Comparison of ENCODE assay signal across 1 cellular context in genomic region chr16:1645914-1646525, GRCh38.
TF ChIP-seq lines count a peak whose summit lies in the region.

No MANE protein-coding gene starts in this region.

TF ChIP-seq in HepG2, 621 proteins besides CTCF, POLR2A, EP300 and RAD21:
- TF ChIP-seq RFXANK (CRISPR knock-in tag; IDR thresholded peaks at IDR 0.05), result no peak
- TF ChIP-seq MIXL1 (CRISPR knock-in tag; IDR thresholded peaks at IDR 0.05), result no peak
- TF ChIP-seq ZSCAN22 (CRISPR knock-in tag; IDR thresholded peaks at IDR 0.05), result no peak
- TF ChIP-seq, protein P1, sequence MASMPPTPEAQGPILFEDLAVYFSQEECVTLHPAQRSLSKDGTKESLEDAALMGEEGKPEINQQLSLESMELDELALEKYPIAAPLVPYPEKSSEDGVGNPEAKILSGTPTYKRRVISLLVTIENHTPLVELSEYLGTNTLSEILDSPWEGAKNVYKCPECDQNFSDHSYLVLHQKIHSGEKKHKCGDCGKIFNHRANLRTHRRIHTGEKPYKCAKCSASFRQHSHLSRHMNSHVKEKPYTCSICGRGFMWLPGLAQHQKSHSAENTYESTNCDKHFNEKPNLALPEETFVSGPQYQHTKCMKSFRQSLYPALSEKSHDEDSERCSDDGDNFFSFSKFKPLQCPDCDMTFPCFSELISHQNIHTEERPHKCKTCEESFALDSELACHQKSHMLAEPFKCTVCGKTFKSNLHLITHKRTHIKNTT (CRISPR knock-in tag; IDR thresholded peaks at IDR 0.05), result no peak
- TF ChIP-seq IRX3 (CRISPR knock-in tag; IDR thresholded peaks at IDR 0.05; ENCODE audit: borderline replicate concordance, low read depth), result no peak
- TF ChIP-seq EEA1 (CRISPR knock-in tag; IDR thresholded peaks at IDR 0.05; ENCODE audit: borderline replicate concordance), result no peak
- TF ChIP-seq SPEN (CRISPR knock-in tag; IDR thresholded peaks at IDR 0.05; ENCODE audit: low read depth), result no peak
- no peak for TF ChIP-seq NFRKB (IDR thresholded peaks at IDR 0.05)
- peak; percentile 33 to 63; a peak in 3 of 4 replicates for TF ChIP-seq MAFK (conservative IDR thresholded peaks at IDR 0.05 in 1 of 2, IDR thresholded peaks at IDR 0.05 in 1 of 2; ENCODE audit: low read length in 2 of 2)
- no peak for TF ChIP-seq ZMYM2 (CRISPR knock-in tag; IDR thresholded peaks at IDR 0.05)
- TF ChIP-seq ZBTB44 (CRISPR knock-in tag; IDR thresholded peaks at IDR 0.05), result no peak
- no peak for TF ChIP-seq ZNF558 (CRISPR knock-in tag; IDR thresholded peaks at IDR 0.05; ENCODE audit: borderline replicate concordance)
- no peak for TF ChIP-seq SIX1 (CRISPR knock-in tag; IDR thresholded peaks at IDR 0.05; ENCODE audit: borderline replicate concordance)
- TF ChIP-seq FOSL2 (CRISPR knock-in tag; IDR thresholded peaks at IDR 0.05), result 0 out of 2 replicates have a peak, but pooled peaks have one; percentile 32
- TF ChIP-seq ZNF564 (CRISPR knock-in tag; IDR thresholded peaks at IDR 0.05), result no peak
- TF ChIP-seq HHEX (CRISPR knock-in tag; IDR thresholded peaks at IDR 0.05), result no peak
- TF ChIP-seq ZNF460 (CRISPR knock-in tag; IDR thresholded peaks at IDR 0.05; ENCODE audit: borderline replicate concordance), result no peak
- no peak for TF ChIP-seq ZNF3 (CRISPR knock-in tag; IDR thresholded peaks at IDR 0.05)
- no peak for TF ChIP-seq ZNF691 (CRISPR knock-in tag; IDR thresholded peaks at IDR 0.05; ENCODE audit: borderline replicate concordance, low read depth)
- TF ChIP-seq CREB1 (IDR thresholded peaks at IDR 0.05), result no peak
- no peak for TF ChIP-seq CREB1 (CRISPR knock-in tag; IDR thresholded peaks at IDR 0.05)
- no peak for TF ChIP-seq ZNF562 (CRISPR knock-in tag; IDR thresholded peaks at IDR 0.05; ENCODE audit: borderline replicate concordance)
- no peak for TF ChIP-seq FOXJ3 (CRISPR knock-in tag; IDR thresholded peaks at IDR 0.05; ENCODE audit: borderline replicate concordance)
- no peak for TF ChIP-seq DMAP1 (CRISPR knock-in tag; IDR thresholded peaks at IDR 0.05)
- TF ChIP-seq ZNF382 (CRISPR knock-in tag; IDR thresholded peaks at IDR 0.05; ENCODE audit: borderline replicate concordance), result no peak
- TF ChIP-seq REL (CRISPR knock-in tag; conservative IDR thresholded peaks at IDR 0.05), result no peak
- TF ChIP-seq, protein P2, sequence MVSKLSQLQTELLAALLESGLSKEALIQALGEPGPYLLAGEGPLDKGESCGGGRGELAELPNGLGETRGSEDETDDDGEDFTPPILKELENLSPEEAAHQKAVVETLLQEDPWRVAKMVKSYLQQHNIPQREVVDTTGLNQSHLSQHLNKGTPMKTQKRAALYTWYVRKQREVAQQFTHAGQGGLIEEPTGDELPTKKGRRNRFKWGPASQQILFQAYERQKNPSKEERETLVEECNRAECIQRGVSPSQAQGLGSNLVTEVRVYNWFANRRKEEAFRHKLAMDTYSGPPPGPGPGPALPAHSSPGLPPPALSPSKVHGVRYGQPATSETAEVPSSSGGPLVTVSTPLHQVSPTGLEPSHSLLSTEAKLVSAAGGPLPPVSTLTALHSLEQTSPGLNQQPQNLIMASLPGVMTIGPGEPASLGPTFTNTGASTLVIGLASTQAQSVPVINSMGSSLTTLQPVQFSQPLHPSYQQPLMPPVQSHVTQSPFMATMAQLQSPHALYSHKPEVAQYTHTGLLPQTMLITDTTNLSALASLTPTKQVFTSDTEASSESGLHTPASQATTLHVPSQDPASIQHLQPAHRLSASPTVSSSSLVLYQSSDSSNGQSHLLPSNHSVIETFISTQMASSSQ (IDR thresholded peaks at IDR 0.05; ENCODE audit: low read depth), result no peak
- TF ChIP-seq, protein P2 (CRISPR knock-in tag; IDR thresholded peaks at IDR 0.05; ENCODE audit: borderline replicate concordance), result no peak
- no peak for TF ChIP-seq ZNF569 (CRISPR knock-in tag; IDR thresholded peaks at IDR 0.05; ENCODE audit: borderline replicate concordance)
- TF ChIP-seq ZNF326 (CRISPR knock-in tag; IDR thresholded peaks at IDR 0.05; ENCODE audit: borderline replicate concordance), result no peak
- TF ChIP-seq ZNF224 (CRISPR knock-in tag; IDR thresholded peaks at IDR 0.05), result no peak
- peak; percentile 41; the same call in 1 of the 2 replicates for TF ChIP-seq MAFF (IDR thresholded peaks at IDR 0.05; ENCODE audit: low read depth, low read length)
- no peak for TF ChIP-seq HDAC6 (IDR thresholded peaks at IDR 0.05; ENCODE audit: low read depth, low read length)
- TF ChIP-seq NFE2 (CRISPR knock-in tag; IDR thresholded peaks at IDR 0.05), result peak; percentile 47; the same call in 1 of the 2 replicates
- TF ChIP-seq ADNP (CRISPR knock-in tag; IDR thresholded peaks at IDR 0.05), result no peak
- TF ChIP-seq DNMT1 (CRISPR knock-in tag; IDR thresholded peaks at IDR 0.05), result no peak
- TF ChIP-seq ZNF543 (CRISPR knock-in tag; IDR thresholded peaks at IDR 0.05), result no peak
- TF ChIP-seq ZNF337 (CRISPR knock-in tag; IDR thresholded peaks at IDR 0.05; ENCODE audit: borderline replicate concordance, low read depth), result no peak
- TF ChIP-seq MTA3 (CRISPR knock-in tag; IDR thresholded peaks at IDR 0.05), result no peak
- peak; percentile 66; the same call in 1 of the 2 replicates for TF ChIP-seq NFE2L2 (IDR thresholded peaks at IDR 0.05; ENCODE audit: low read length)
- TF ChIP-seq, protein P3, sequence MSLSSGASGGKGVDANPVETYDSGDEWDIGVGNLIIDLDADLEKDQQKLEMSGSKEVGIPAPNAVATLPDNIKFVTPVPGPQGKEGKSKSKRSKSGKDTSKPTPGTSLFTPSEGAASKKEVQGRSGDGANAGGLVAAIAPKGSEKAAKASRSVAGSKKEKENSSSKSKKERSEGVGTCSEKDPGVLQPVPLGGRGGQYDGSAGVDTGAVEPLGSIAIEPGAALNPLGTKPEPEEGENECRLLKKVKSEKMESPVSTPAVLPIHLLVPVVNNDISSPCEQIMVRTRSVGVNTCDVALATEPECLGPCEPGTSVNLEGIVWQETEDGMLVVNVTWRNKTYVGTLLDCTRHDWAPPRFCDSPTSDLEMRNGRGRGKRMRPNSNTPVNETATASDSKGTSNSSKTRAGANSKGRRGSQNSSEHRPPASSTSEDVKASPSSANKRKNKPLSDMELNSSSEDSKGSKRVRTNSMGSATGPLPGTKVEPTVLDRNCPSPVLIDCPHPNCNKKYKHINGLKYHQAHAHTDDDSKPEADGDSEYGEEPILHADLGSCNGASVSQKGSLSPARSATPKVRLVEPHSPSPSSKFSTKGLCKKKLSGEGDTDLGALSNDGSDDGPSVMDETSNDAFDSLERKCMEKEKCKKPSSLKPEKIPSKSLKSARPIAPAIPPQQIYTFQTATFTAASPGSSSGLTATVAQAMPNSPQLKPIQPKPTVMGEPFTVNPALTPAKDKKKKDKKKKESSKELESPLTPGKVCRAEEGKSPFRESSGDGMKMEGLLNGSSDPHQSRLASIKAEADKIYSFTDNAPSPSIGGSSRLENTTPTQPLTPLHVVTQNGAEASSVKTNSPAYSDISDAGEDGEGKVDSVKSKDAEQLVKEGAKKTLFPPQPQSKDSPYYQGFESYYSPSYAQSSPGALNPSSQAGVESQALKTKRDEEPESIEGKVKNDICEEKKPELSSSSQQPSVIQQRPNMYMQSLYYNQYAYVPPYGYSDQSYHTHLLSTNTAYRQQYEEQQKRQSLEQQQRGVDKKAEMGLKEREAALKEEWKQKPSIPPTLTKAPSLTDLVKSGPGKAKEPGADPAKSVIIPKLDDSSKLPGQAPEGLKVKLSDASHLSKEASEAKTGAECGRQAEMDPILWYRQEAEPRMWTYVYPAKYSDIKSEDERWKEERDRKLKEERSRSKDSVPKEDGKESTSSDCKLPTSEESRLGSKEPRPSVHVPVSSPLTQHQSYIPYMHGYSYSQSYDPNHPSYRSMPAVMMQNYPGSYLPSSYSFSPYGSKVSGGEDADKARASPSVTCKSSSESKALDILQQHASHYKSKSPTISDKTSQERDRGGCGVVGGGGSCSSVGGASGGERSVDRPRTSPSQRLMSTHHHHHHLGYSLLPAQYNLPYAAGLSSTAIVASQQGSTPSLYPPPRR (CRISPR knock-in tag; IDR thresholded peaks at IDR 0.05; ENCODE audit: borderline replicate concordance), result no peak
- no peak for TF ChIP-seq ZNF792 (CRISPR knock-in tag; IDR thresholded peaks at IDR 0.05)
- no peak for TF ChIP-seq RARA (CRISPR knock-in tag; IDR thresholded peaks at IDR 0.05)
- TF ChIP-seq CAMTA2 (CRISPR knock-in tag; IDR thresholded peaks at IDR 0.05; ENCODE audit: borderline replicate concordance), result no peak
- TF ChIP-seq NCOA5 (CRISPR knock-in tag; IDR thresholded peaks at IDR 0.05), result no peak
- TF ChIP-seq, protein P4, sequence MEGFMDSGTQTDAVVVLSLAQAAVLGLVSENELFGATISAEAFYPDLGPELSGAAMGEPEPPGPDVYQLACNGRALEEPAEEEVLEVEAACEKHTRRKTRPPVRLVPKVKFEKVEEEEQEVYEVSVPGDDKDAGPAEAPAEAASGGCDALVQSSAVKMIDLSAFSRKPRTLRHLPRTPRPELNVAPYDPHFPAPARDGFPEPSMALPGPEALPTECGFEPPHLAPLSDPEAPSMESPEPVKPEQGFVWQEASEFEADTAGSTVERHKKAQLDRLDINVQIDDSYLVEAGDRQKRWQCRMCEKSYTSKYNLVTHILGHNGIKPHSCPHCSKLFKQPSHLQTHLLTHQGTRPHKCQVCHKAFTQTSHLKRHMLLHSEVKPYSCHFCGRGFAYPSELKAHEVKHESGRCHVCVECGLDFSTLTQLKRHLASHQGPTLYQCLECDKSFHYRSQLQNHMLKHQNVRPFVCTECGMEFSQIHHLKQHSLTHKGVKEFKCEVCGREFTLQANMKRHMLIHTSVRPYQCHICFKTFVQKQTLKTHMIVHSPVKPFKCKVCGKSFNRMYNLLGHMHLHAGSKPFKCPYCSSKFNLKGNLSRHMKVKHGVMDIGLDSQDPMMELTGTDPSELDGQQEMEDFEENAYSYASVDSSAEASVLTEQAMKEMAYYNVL (CRISPR knock-in tag; IDR thresholded peaks at IDR 0.05; ENCODE audit: borderline replicate concordance), result no peak
- no peak for TF ChIP-seq ZNF552 (CRISPR knock-in tag; IDR thresholded peaks at IDR 0.05; ENCODE audit: borderline replicate concordance)
